In the genomic region with DNA sequence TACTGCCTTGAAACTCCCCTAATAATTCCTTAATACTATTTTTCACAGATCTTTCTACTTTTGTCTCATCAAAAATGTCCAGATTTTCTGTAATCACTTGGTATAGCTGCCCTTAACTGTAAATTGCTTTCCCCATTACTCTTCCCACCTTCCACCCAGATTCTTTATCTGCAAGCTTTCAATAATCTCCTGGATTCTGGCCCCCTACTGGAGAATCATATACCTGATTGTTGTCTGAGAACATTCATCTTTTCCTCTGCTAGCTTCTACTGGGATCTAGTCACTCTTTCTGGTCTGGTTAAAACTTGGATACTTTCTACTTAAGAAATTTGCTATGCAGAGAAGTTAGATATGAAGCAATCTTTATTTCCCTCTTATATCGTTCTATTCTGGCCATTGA, we compare ENCODE assay signal across 19 cellular contexts.
DNase-seq lines count a peak whose midpoint lies in the region; ATAC-seq and TF ChIP-seq lines count a peak whose summit lies in the region.
"Had no signal": no experiment of that assay in that cellular context is flagged by ENCODE, and none has a peak within 500 bp of the region (broad histone marks: within the 10 kb centered on the region; RNA-seq: fewer than 3 reads in every experiment).

No MANE protein-coding gene starts in this region.

- H3K79me2 ChIP-seq in SK-N-SH (ENCODE audit: insufficient read depth) = no peaks in the 10 kb centered on the region
- no peaks in the 10 kb centered on the region for H3K79me2 ChIP-seq in smooth muscle cell (ENCODE audit: low read depth)

- ATAC-seq in SK-N-SH treated with all-trans-retinoic acid at 6 μM for 48 hours (no peak), GM19351 (IDR thresholded peaks at IDR 0.05; ENCODE audit: unreplicated experiment) (no peak)
- ATAC-seq: left colon, right cardiac atrium had no signal

- H3K36me3 ChIP-seq in SK-N-SH (replicated peaks in 1 of 2; ENCODE audit: control insufficient read depth in 1 of 2, insufficient read depth in 2 of 2, low read length in 1 of 2) (no peaks in the 10 kb centered on the region), endodermal cell (ENCODE audit: control insufficient read depth, insufficient read depth, low read length) (no peaks in the 10 kb centered on the region), smooth muscle cell (ENCODE audit: low read depth) (no peaks in the 10 kb centered on the region)
- H3K36me3 ChIP-seq: SJSA1, uterus had no signal

- H3K27ac ChIP-seq in SK-N-SH (ENCODE audit: low read depth in 2 of 2, low read length in 1 of 2) = no peak overlapping the region
- H3K27ac ChIP-seq in endodermal cell (ENCODE audit: low read depth, low read length) = no peak overlapping the region
- H3K27ac ChIP-seq in smooth muscle cell (ENCODE audit: low read depth) = no peak overlapping the region
- H3K27ac ChIP-seq: SJSA1, uterus had no signal

- H3K36me3 Mint-ChIP-seq in endodermal cell (ENCODE audit: low read depth) = no peaks in the 10 kb centered on the region

- peak; percentile 1 for DNase-seq in SK-N-SH
- DNase-seq in NCI-H69 (lab: John Stamatoyannopoulos, UW) = peak; percentile 1
- DNase-seq in endodermal cell = no peak
- DNase-seq in smooth muscle cell (lab: John Stamatoyannopoulos, UW; ENCODE audit: unreplicated experiment) = no peak
- no peak for DNase-seq in effector CD8-positive, alpha-beta T cell (lab: John Stamatoyannopoulos, UW)
- DNase-seq in activated CD4-positive, alpha-beta T cell treated with anti-CD3 and anti-CD28 coated beads, Interleukin-2, amount 50 U/mL, for 4 hours = no peak
- DNase-seq: ACHN; activated CD4-positive, alpha-beta T cell treated with anti-CD3 and anti-CD28 coated beads for 4 hours; cerebellar nuclear complex; GOT3; left colon; NCI-H1436; NCI-H226; right cardiac atrium; T1000; uterus had no signal

- no peaks in the 10 kb centered on the region for H3K9me3 Mint-ChIP-seq in endodermal cell

- H3K27me3 ChIP-seq in SK-N-SH (ENCODE audit: insufficient read depth) (no peaks in the 10 kb centered on the region), endodermal cell (ENCODE audit: control insufficient read depth, insufficient read depth, low read length, poor library complexity, severe bottlenecking) (no peaks in the 10 kb centered on the region), smooth muscle cell (ENCODE audit: low read depth) (no peaks in the 10 kb centered on the region)
- H3K27me3 ChIP-seq: SJSA1, uterus had no signal

- H3K9me3 ChIP-seq in SK-N-SH (no peaks in the 10 kb centered on the region), endodermal cell (ENCODE audit: control insufficient read depth, low read length) (no peaks in the 10 kb centered on the region), smooth muscle cell (replicated peaks; ENCODE audit: low read depth) (no peaks in the 10 kb centered on the region)
- H3K9me3 ChIP-seq: SJSA1, uterus had no signal

- no peak overlapping the region for H3K4me3 ChIP-seq in SK-N-SH (ENCODE audit: low read depth in 2 of 2, low read length in 1 of 2)
- H3K4me3 ChIP-seq in endodermal cell (ENCODE audit: low read length) = no peak overlapping the region
- no peak overlapping the region for H3K4me3 ChIP-seq in smooth muscle cell
- H3K4me3 ChIP-seq: SJSA1, uterus had no signal

- no peak for TF ChIP-seq EP300 in SK-N-SH (IDR thresholded peaks at IDR 0.05; ENCODE audit: borderline replicate concordance in 1 of 2, low read depth in 1 of 2, low read length in 1 of 2)

- WGBS in SK-N-SH (ENCODE audit: low lambda C conversion rate) = 5% methylated on average over 1 of the region's 1 CpG
- no CpG with 5 or more reads among the region's 1 CpG for WGBS in endodermal cell (ENCODE audit: insufficient coverage in 1 of 2, insufficient read length in 1 of 2), 2 experiments
- 56% methylated on average over 1 of the region's 1 CpG for WGBS in smooth muscle cell (ENCODE audit: low lambda C conversion rate)

- H3K9me2 ChIP-seq in SK-N-SH = no peaks in the 10 kb centered on the region

- H3K4me1 Mint-ChIP-seq in endodermal cell = peaks cover 3% of the 10 kb centered on the region

- no peak overlapping the region for H3K4me2 ChIP-seq in SK-N-SH
- no peak overlapping the region for H3K4me2 ChIP-seq in smooth muscle cell

- POLR2A ChIA-PET in SK-N-SH (lab: Yijun Ruan, JAX) = no interaction called here

- no peak overlapping the region for H3K4me3 Mint-ChIP-seq in endodermal cell

- TF ChIP-seq RAD21 in SK-N-SH (IDR thresholded peaks at IDR 0.05; ENCODE audit: low read length) = 0 out of 2 replicates have a peak, but pooled peaks have one; percentile 8

- H3K4me1 ChIP-seq in SK-N-SH (ENCODE audit: control insufficient read depth in 1 of 2, insufficient read depth in 2 of 2, low read depth in 1 of 2, low read length in 1 of 2) (no peaks in the 10 kb centered on the region), endodermal cell (ENCODE audit: control insufficient read depth, insufficient read depth, low read length) (no peaks in the 10 kb centered on the region), smooth muscle cell (ENCODE audit: low read depth) (no peaks in the 10 kb centered on the region)
- H3K4me1 ChIP-seq: SJSA1, uterus had no signal

- no peak overlapping the region for H3K9ac ChIP-seq in SK-N-SH
- H3K9ac ChIP-seq in endodermal cell (ENCODE audit: extremely low read depth, low read length, poor library complexity, severe bottlenecking) = no peak overlapping the region
- H3K9ac ChIP-seq in smooth muscle cell (ENCODE audit: low read depth) = no peak overlapping the region

- no peaks in the 10 kb centered on the region for H4K20me1 ChIP-seq in SK-N-SH (ENCODE audit: insufficient read depth)
- no peaks in the 10 kb centered on the region for H4K20me1 ChIP-seq in smooth muscle cell (ENCODE audit: low read depth)

- H3F3A ChIP-seq in SK-N-SH (replicated peaks; ENCODE audit: insufficient read depth) (no peaks in the 10 kb centered on the region), smooth muscle cell (ENCODE audit: low read depth) (no peaks in the 10 kb centered on the region)

- no peak overlapping the region for H2AFZ ChIP-seq in SK-N-SH (ENCODE audit: low read depth)
- no peak overlapping the region for H2AFZ ChIP-seq in smooth muscle cell (ENCODE audit: low read depth)

- TF ChIP-seq CTCF in SK-N-SH (IDR thresholded peaks at IDR 0.05) (peak; percentile 51), endodermal cell (conservative IDR thresholded peaks at IDR 0.05) (peak; percentile 80), smooth muscle cell (IDR thresholded peaks at IDR 0.05; ENCODE audit: borderline replicate concordance, insufficient read depth, poor library complexity, severe bottlenecking) (peak; percentile 18)

- CTCF ChIA-PET in SK-N-SH (lab: Yijun Ruan, JAX) = interaction anchor here (0.6 to 1.6 kb wide), 3 partner anchors 9 to 707 kb away, joined by 3 to 6 read pairs (median 3); no protein-coding TSS in a partner anchor

- no peak overlapping the region for H3K27ac Mint-ChIP-seq in endodermal cell

- H3K27me3 Mint-ChIP-seq in endodermal cell (ENCODE audit: insufficient read depth) = no peaks in the 10 kb centered on the region

TF ChIP-seq in SK-N-SH, 30 proteins besides CTCF, POLR2A, EP300 and RAD21 (continues in another document):
- TF ChIP-seq NFIC (IDR thresholded peaks at IDR 0.05; ENCODE audit: borderline replicate concordance) = no peak
- no peak for TF ChIP-seq POLR2AphosphoS5 (IDR thresholded peaks at IDR 0.05; ENCODE audit: low read depth, low read length)
- TF ChIP-seq RXRA (IDR thresholded peaks at IDR 0.05; ENCODE audit: borderline replicate concordance, low read depth) = no peak
- no peak for TF ChIP-seq FOXM1 (IDR thresholded peaks at IDR 0.05; ENCODE audit: low read depth)
- no peak for TF ChIP-seq GABPA (IDR thresholded peaks at IDR 0.05; ENCODE audit: low read depth)
- no peak for TF ChIP-seq FOSL2 (IDR thresholded peaks at IDR 0.05; ENCODE audit: borderline replicate concordance, low read depth)
- TF ChIP-seq MXI1 (IDR thresholded peaks at IDR 0.05; ENCODE audit: low read depth, low read length) = no peak
- no peak for TF ChIP-seq RCOR1 (IDR thresholded peaks at IDR 0.05; ENCODE audit: low read length)
- no peak for TF ChIP-seq USF1 (IDR thresholded peaks at IDR 0.05; ENCODE audit: borderline replicate concordance, low read depth)
- no peak for TF ChIP-seq GATA2 (CRISPR knock-in tag; IDR thresholded peaks at IDR 0.05)
- no peak for TF ChIP-seq NRF1 (IDR thresholded peaks at IDR 0.05; ENCODE audit: low read depth, low read length)
- TF ChIP-seq SIN3A (IDR thresholded peaks at IDR 0.05; ENCODE audit: borderline replicate concordance, low read depth, low read length) = no peak

TF ChIP-seq in SK-N-SH treated with all-trans-retinoic acid at 6 μM for 48 hours, 23 proteins besides CTCF, POLR2A, EP300 and RAD21:
- TF ChIP-seq ISL1 (CRISPR knock-in tag; IDR thresholded peaks at IDR 0.05) (no peak), ZFP30 (CRISPR knock-in tag; IDR thresholded peaks at IDR 0.05) (no peak)

Comparison
In these comparisons a context has a peak if more than half of its experiments do, and no peak if none do; other contexts are left out.
1. DNase-seq: peak in SK-N-SH (single experiment) and NCI-H69 (single experiment); none in endodermal cell (single experiment), smooth muscle cell (single experiment), effector CD8-positive, alpha-beta T cell (single experiment) and activated CD4-positive, alpha-beta T cell treated with anti-CD3 and anti-CD28 coated beads, Interleukin-2, amount 50 U/mL, for 4 hours (0 of 2).
2. CTCF ChIP-seq: peak in every context shown above with its lines; median percentile 80 in endodermal cell; 51 in SK-N-SH; 18 in smooth muscle cell.